Comparison of ENCODE assay signal across 8 cellular contexts in genomic region chr10:3828404-3829192, GRCh38. TPM values are rescaled to one million over a fixed set of nuclear protein-coding genes. Genes with fewer than 3 reads are reported as not detected.
DNase-seq lines count a peak whose midpoint lies in the region; ATAC-seq and TF ChIP-seq lines count a peak whose summit lies in the region.

No MANE protein-coding gene starts in this region.

- intact Hi-C loops in head of caudate nucleus (cut with DNase I), result no loop called here

- CTCF ChIA-PET in RWPE1 (lab: Yijun Ruan, JAX), result interaction anchor here (0.6 kb wide), 1 partner anchor 438 kb away, joined by 3 read pairs; no protein-coding TSS in a partner anchor

- H3K4me3 ChIP-seq in choroid plexus epithelial cell (ENCODE audit: low read depth, low read length) (peak overlapping the region; percentile 39), thymus (ENCODE audit: low read length) (peak overlapping the region; percentile 40)

- H3K36me3 Mint-ChIP-seq in memory B cell, result no peaks in the 10 kb centered on the region

- WGBS in thymus, result 43% methylated on average over 14 of the region's 14 CpGs

- peak overlapping the region; percentile 86 for H3K27ac Mint-ChIP-seq in memory B cell

- POLR2A ChIA-PET in RWPE1 (lab: Yijun Ruan, JAX; ENCODE audit: low non-redundant PET), result interaction anchor here (0.6 to 0.7 kb wide), 2 partner anchors 619 to 1722 kb away, joined by 3 to 4 read pairs; no protein-coding TSS in a partner anchor

- peaks cover 8% of the 10 kb centered on the region for H3K4me1 Mint-ChIP-seq in memory B cell

- H3K27me3 Mint-ChIP-seq in memory B cell, result no peaks in the 10 kb centered on the region

- no peaks in the 10 kb centered on the region for H3K9me3 ChIP-seq in thymus (ENCODE audit: control insufficient read depth)

- no peaks in the 10 kb centered on the region for H3K9me3 Mint-ChIP-seq in memory B cell

- DNase-seq in activated effector memory CD4-positive, alpha-beta T cell treated with anti-CD3 and anti-CD28 coated beads, Interleukin-2, amount 50 U/mL, for 16 hours, result peak; percentile 80
- DNase-seq in activated effector memory CD4-positive, alpha-beta T cell treated with Interleukin-2 at 50 U/mL for 16 hours, result no peak
- DNase-seq in RWPE1 (ENCODE audit: low spot score) (peak; percentile 38), choroid plexus epithelial cell (ENCODE audit: low read depth) (peak; percentile 92), memory B cell (ENCODE audit: low spot score in 2 of 2) (no peak), retina (no peak), head of caudate nucleus (no peak)

- H3K4me3 Mint-ChIP-seq in memory B cell, result peak overlapping the region; percentile 83

- peak; percentile 76 for ATAC-seq in memory B cell (ENCODE audit: low read depth)

- no peaks in the 10 kb centered on the region for H3K36me3 ChIP-seq in thymus (ENCODE audit: control insufficient read depth, insufficient read depth)

- H3K27me3 ChIP-seq in thymus (ENCODE audit: control insufficient read depth, insufficient read depth), result no peaks in the 10 kb centered on the region

- H3K27ac ChIP-seq in RWPE1, result peak overlapping the region; percentile 93
- H3K27ac ChIP-seq in thymus (ENCODE audit: low read depth), result no peak overlapping the region

- no peak for TF ChIP-seq CTCF in RWPE1 (conservative IDR thresholded peaks at IDR 0.05; ENCODE audit: low read depth)
- no peak for TF ChIP-seq CTCF in choroid plexus epithelial cell (conservative IDR thresholded peaks at IDR 0.05; ENCODE audit: low read depth, low read length)

- peaks cover 6% of the 10 kb centered on the region for H3K4me1 ChIP-seq in thymus (ENCODE audit: control insufficient read depth, insufficient read depth, low read length)

RNA-seq across cellular contexts. Expression of gene KLF6, which starts 43.6 kb away (rescaled TPM):
- polyA plus RNA-seq in thymus, result 65.8 TPM

Comparison
In these comparisons a context has a peak if more than half of its experiments do, and no peak if none do; other contexts are left out.
1. DNase-seq: peak in activated effector memory CD4-positive, alpha-beta T cell treated with anti-CD3 and anti-CD28 coated beads, Interleukin-2, amount 50 U/mL, for 16 hours (single experiment), RWPE1 (single experiment) and choroid plexus epithelial cell (single experiment); none in activated effector memory CD4-positive, alpha-beta T cell treated with Interleukin-2 at 50 U/mL for 16 hours (single experiment), memory B cell (0 of 2), retina (single experiment) and head of caudate nucleus (0 of 42).